ENCODE assay signal across 9 cellular contexts in genomic region chr1:110872745-110873435, GRCh38. TPM values are rescaled to one million over a fixed set of nuclear protein-coding genes. Genes with fewer than 3 reads are reported as not detected.
DNase-seq lines count a peak whose midpoint lies in the region; ATAC-seq and TF ChIP-seq lines count a peak whose summit lies in the region.
"Had no signal": no experiment of that assay in that cellular context is flagged by ENCODE, and none has a peak within 500 bp of the region (broad histone marks: within the 10 kb centered on the region; RNA-seq: fewer than 3 reads in every experiment).

Gene CD53, plus strand, starts transcription at chr1:110873148. Its CDS starts 18,261 bp downstream, at chr1:110891409.

- H2AFZ ChIP-seq in MM.1S (ENCODE audit: low read length) (no peak within 1 kb of the TSS), hepatocyte (no peak within 1 kb of the TSS)

- H3K27me3 ChIP-seq in MM.1S (replicated peaks; ENCODE audit: insufficient read depth, low read length) (no peaks in the 10 kb centered on the region), lower lobe of right lung (ENCODE audit: low read depth) (no peaks in the 10 kb centered on the region), aorta (ENCODE audit: control insufficient read depth in 1 of 2, insufficient read depth in 2 of 2, low read length in 1 of 2) (no peaks in the 10 kb centered on the region), foreskin keratinocyte (no peaks in the 10 kb centered on the region), hepatocyte (no peaks in the 10 kb centered on the region)

- H3K79me2 ChIP-seq in MM.1S (ENCODE audit: low read length) (peaks cover 52% of the 10 kb centered on the region), hepatocyte (no peaks in the 10 kb centered on the region)

- CTCF ChIA-PET in GM10248 (lab: Yijun Ruan, JAX) = interaction anchor here (0.9 to 4.2 kb wide), 4 partner anchors 12 to 18 kb away, joined by 3 to 20 read pairs (median 4); no protein-coding TSS in a partner anchor

- peak within 1 kb of the TSS; percentile 86 for H3K27ac ChIP-seq in MM.1S (ENCODE audit: low read length)
- peak within 1 kb of the TSS; percentile 80 for H3K27ac ChIP-seq in lower lobe of right lung
- H3K27ac ChIP-seq in aorta (ENCODE audit: low read depth in 1 of 2, low read length in 2 of 2) = no peak within 1 kb of the TSS
- H3K27ac ChIP-seq in foreskin keratinocyte = no peak within 1 kb of the TSS
- no peak within 1 kb of the TSS for H3K27ac ChIP-seq in hepatocyte

- intact Hi-C loops in lower lobe of right lung (cut with DNase I) = no loop called here
- intact Hi-C loops in aorta (cut with DNase I) = no loop called here

- peak within 1 kb of the TSS; percentile 87 for H3K4me3 ChIP-seq in MM.1S (ENCODE audit: low read length)
- peak within 1 kb of the TSS; percentile 50 for H3K4me3 ChIP-seq in lower lobe of right lung
- no peak within 1 kb of the TSS for H3K4me3 ChIP-seq in aorta (ENCODE audit: low read length in 2 of 2)
- H3K4me3 ChIP-seq in hepatocyte = no peak within 1 kb of the TSS

- H3F3A ChIP-seq in MM.1S (ENCODE audit: insufficient read depth, low read length) = peaks cover 38% of the 10 kb centered on the region

- peaks cover 16% of the 10 kb centered on the region for H3K4me1 ChIP-seq in MM.1S (ENCODE audit: low read length)
- peaks cover 13% of the 10 kb centered on the region for H3K4me1 ChIP-seq in lower lobe of right lung
- H3K4me1 ChIP-seq in aorta (ENCODE audit: control insufficient read depth in 1 of 2, insufficient read depth in 2 of 2, low read length in 2 of 2) = no peaks in the 10 kb centered on the region
- no peaks in the 10 kb centered on the region for H3K4me1 ChIP-seq in foreskin keratinocyte
- no peaks in the 10 kb centered on the region for H3K4me1 ChIP-seq in hepatocyte (ENCODE audit: insufficient read depth)

- H3K9ac ChIP-seq in MM.1S (ENCODE audit: low read length) = peak within 1 kb of the TSS; percentile 73

- DNase-seq in GM10248 (ENCODE audit: extremely low spot score) (peak; percentile 56), MM.1S (peak; percentile 40), activated T-helper 1 cell treated with Interleukin-2 at 50 U/mL for 16 hours (ENCODE audit: low read depth) (peak; percentile 20), lower lobe of right lung (no peak), aorta (peak in 1 of 2 donors; percentile 47), foreskin keratinocyte (no peak), hepatocyte (ENCODE audit: low spot score) (no peak)

- H3K4me2 ChIP-seq in MM.1S (ENCODE audit: low read depth, low read length) = peak within 1 kb of the TSS; percentile 94
- no peak within 1 kb of the TSS for H3K4me2 ChIP-seq in hepatocyte

- POLR2A ChIA-PET in GM10248 (lab: Yijun Ruan, JAX) = interaction anchor here (1.0 kb wide), 1 partner anchor 259 kb away, joined by 3 read pairs; no protein-coding TSS in a partner anchor

- ATAC-seq in GM21447 (IDR thresholded peaks at IDR 0.05; ENCODE audit: unreplicated experiment) (peak; percentile 51), lower lobe of right lung (peak; percentile 79), aorta (ENCODE audit: low FRiP score) (peak; percentile 58), foreskin keratinocyte (no peak)
- ATAC-seq: HCT116 had no signal

- H3K36me3 ChIP-seq in MM.1S (replicated peaks; ENCODE audit: insufficient read depth, low read length) (no peaks in the 10 kb centered on the region; the same call in 1 of the 2 replicates), lower lobe of right lung (no peaks in the 10 kb centered on the region), aorta (ENCODE audit: control insufficient read depth in 1 of 2, insufficient read depth in 2 of 2, low read length in 1 of 2) (no peaks in the 10 kb centered on the region), hepatocyte (replicated peaks; ENCODE audit: insufficient read depth, low read depth) (no peaks in the 10 kb centered on the region)

- H3K9me2 ChIP-seq in MM.1S (replicated peaks; ENCODE audit: insufficient read depth, low read length) = no peaks in the 10 kb centered on the region
- no peaks in the 10 kb centered on the region for H3K9me2 ChIP-seq in hepatocyte (replicated peaks; ENCODE audit: insufficient read depth)

- no peaks in the 10 kb centered on the region for H3K9me3 ChIP-seq in MM.1S (replicated peaks; ENCODE audit: insufficient read depth, low read length)
- H3K9me3 ChIP-seq in lower lobe of right lung = no peaks in the 10 kb centered on the region
- no peaks in the 10 kb centered on the region for H3K9me3 ChIP-seq in aorta (ENCODE audit: control insufficient read depth, low read length)
- no peaks in the 10 kb centered on the region for H3K9me3 ChIP-seq in hepatocyte (ENCODE audit: low read depth)

- H4K20me1 ChIP-seq in MM.1S (ENCODE audit: insufficient read depth, low read length) (no peaks in the 10 kb centered on the region), hepatocyte (ENCODE audit: insufficient read depth, poor library complexity, severe bottlenecking) (no peaks in the 10 kb centered on the region)

- no peak for TF ChIP-seq CTCF in GM10248 (IDR thresholded peaks at IDR 0.05; ENCODE audit: control extremely low read depth, extremely low read depth, low read depth, missing control alignments)
- TF ChIP-seq CTCF in MM.1S (IDR thresholded peaks at IDR 0.05; ENCODE audit: low read length) = no peak
- no peak for TF ChIP-seq CTCF in lower lobe of right lung (IDR thresholded peaks at IDR 0.05)
- TF ChIP-seq CTCF in foreskin keratinocyte (conservative IDR thresholded peaks at IDR 0.05) = no peak
- TF ChIP-seq CTCF in hepatocyte (IDR thresholded peaks at IDR 0.05; ENCODE audit: poor library complexity) = no peak

- 56 to 65% methylated on average over 9 of the region's 9 CpGs for WGBS in aorta, 2 donors
- 77% methylated on average over 9 of the region's 9 CpGs for WGBS in hepatocyte (ENCODE audit: low lambda C conversion rate, missing lambda C conversion rate)

RNA-seq across cellular contexts. Expression of gene CD53, which starts in this region (rescaled TPM):
- 228 TPM for total RNA-seq in lower lobe of right lung
- total RNA-seq in aorta = 10 to 100 TPM; 38.3 to 50.7 TPM
- polyA plus RNA-seq in aorta = 10 to 100 TPM in 1 of 2 donors, 1 to 10 TPM in 1; 8.0 to 49.3 TPM
- total RNA-seq in foreskin keratinocyte = not detected in 2 replicates
- polyA plus RNA-seq in foreskin keratinocyte = not detected in 2 replicates
- 1.4 and 2.6 TPM in 2 replicates for total RNA-seq in hepatocyte
- 0.79 and 2.1 TPM in 2 replicates for polyA plus RNA-seq in hepatocyte

Comparison
In these comparisons a context has a peak if more than half of its experiments do, and no peak if none do; other contexts are left out.
1. RNA of gene CD53 (total RNA-seq): 228 TPM in lower lobe of right lung (single experiment) and 38.3 to 50.7 TPM in aorta; 1.4 to 2.6 TPM in hepatocyte and not detected in foreskin keratinocyte; every median in the first group is over 10 times any median in the second.
2. DNase-seq: peak in GM10248 (single experiment), MM.1S (single experiment) and activated T-helper 1 cell treated with Interleukin-2 at 50 U/mL for 16 hours (single experiment); none in lower lobe of right lung (single experiment), foreskin keratinocyte (0 of 2) and hepatocyte (single experiment).
3. H3K27ac ChIP-seq: peak in MM.1S (single experiment) and lower lobe of right lung (single experiment); none in aorta (0 of 2), foreskin keratinocyte (single experiment) and hepatocyte (single experiment).
4. H3K4me3 ChIP-seq: peak in MM.1S (single experiment) and lower lobe of right lung (single experiment); none in aorta (0 of 2) and hepatocyte (single experiment).